Comparison of ENCODE assay signal across 1 cellular context in the genomic region with DNA sequence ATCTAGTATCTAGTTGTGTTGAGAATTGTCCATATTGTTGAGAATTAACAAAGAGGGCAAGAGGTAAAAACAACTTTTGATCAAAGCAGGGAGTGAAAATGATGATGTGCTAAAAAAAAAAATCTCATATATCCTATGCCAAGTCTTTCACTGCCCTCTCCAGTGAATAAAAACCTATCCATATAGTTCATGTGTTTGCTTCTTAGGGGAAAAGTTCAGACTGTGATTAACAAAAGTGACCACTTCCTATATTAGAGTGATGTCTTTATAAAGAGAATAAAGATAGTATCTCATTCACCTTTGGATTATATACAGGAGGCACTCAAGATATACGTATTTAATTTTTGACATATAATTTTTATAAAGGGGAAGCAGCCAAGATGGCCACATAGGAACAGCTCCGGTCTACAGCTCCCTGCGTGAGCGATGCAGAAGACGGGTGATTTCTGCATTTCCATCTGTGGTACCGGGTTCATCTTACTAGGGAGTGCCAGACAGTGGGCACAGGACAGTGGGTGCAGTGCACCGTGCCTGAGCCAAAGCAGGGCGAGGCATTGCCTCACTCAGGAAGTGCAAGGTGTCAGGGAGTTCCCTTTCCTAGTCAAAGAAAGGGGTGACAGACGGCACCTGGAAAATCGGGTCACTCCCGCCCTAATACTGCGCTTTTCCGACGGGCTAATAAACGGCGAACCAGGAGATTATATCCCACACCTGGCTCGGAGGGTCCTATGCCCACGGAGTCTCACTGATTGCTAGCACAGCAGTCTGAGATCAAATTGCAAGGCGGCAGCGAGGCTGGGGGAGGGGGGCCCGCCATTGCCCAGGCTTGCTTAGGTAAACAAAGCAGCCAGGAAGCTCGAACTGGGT.
TF ChIP-seq lines count a peak whose summit lies in the region.

No MANE protein-coding gene starts in this region.

TF ChIP-seq in WTC11, 78 proteins besides CTCF, POLR2A, EP300 and RAD21:
- TF ChIP-seq, protein P1, sequence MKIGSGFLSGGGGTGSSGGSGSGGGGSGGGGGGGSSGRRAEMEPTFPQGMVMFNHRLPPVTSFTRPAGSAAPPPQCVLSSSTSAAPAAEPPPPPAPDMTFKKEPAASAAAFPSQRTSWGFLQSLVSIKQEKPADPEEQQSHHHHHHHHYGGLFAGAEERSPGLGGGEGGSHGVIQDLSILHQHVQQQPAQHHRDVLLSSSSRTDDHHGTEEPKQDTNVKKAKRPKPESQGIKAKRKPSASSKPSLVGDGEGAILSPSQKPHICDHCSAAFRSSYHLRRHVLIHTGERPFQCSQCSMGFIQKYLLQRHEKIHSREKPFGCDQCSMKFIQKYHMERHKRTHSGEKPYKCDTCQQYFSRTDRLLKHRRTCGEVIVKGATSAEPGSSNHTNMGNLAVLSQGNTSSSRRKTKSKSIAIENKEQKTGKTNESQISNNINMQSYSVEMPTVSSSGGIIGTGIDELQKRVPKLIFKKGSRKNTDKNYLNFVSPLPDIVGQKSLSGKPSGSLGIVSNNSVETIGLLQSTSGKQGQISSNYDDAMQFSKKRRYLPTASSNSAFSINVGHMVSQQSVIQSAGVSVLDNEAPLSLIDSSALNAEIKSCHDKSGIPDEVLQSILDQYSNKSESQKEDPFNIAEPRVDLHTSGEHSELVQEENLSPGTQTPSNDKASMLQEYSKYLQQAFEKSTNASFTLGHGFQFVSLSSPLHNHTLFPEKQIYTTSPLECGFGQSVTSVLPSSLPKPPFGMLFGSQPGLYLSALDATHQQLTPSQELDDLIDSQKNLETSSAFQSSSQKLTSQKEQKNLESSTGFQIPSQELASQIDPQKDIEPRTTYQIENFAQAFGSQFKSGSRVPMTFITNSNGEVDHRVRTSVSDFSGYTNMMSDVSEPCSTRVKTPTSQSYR (CRISPR knock-in tag; IDR thresholded peaks at IDR 0.05) = 0 out of 2 replicates have a peak, but pooled peaks have one; percentile 35
